Comparison of ENCODE assay signal across 8 cellular contexts in the genomic region with DNA sequence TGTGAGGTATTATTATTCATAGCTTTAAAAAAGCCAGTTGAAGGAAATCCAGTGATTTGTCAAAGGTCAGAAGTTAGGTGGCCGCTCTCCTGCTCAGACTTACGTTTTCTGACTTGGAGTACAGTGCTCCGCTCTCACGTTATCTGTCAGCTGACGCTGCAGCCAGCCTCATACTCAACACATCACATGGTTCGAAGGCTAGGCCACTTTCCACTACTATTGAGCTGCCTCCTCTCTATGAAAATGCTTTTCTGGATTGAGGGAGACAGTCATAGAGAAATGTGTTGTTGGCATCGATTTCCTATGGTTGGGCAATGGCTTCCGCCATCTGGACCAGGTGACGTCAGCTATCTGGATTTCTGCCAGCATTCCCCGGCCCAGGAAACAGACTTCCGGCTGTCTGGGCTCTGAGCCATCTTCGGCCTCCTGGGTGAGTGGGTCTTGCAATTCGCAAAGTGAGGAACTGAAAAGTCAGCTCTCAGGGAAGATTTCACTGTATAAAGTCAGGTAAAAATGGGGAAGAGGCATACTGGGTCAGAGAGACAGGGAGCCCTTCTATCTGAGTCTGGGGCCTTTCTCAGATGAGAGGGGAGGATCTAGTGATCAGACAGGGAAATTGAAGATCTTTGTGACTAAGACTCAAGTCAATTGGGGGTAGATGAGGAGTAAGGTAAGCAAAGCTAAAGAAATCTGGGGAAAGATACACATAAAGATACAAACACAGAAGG. TPM values are rescaled to one million over a fixed set of nuclear protein-coding genes. Genes with fewer than 3 reads are reported as not detected.
DNase-seq lines count a peak whose midpoint lies in the region; ATAC-seq, FAIRE-seq and TF ChIP-seq lines count a peak whose summit lies in the region.

No MANE protein-coding gene starts in this region.

- H3K27me3 ChIP-seq in Peyer's patch (no peaks in the 10 kb centered on the region), GM12878 (replicated peaks in 1 of 2; ENCODE audit: control insufficient read depth in 2 of 2, insufficient read depth in 2 of 2, low read length in 1 of 2) (no peaks in the 10 kb centered on the region)

- 24% methylated on average over 13 of the region's 13 CpGs for WGBS in GM12878 (ENCODE audit: insufficient coverage, insufficient replicate concordance, low lambda C conversion rate, missing lambda C conversion rate)

- no peak; a peak in 1 of 4 replicates for TF ChIP-seq EP300 in GM12878 (IDR thresholded peaks at IDR 0.05; ENCODE audit: borderline replicate concordance in 1 of 2, control insufficient read depth in 1 of 2, low read depth in 2 of 2, low read length in 2 of 2)

- TF ChIP-seq RAD21 in GM12878 (IDR thresholded peaks at IDR 0.05; ENCODE audit: insufficient read depth, low read depth, low read length), result no peak

- H3K9ac ChIP-seq in GM12878 (ENCODE audit: control insufficient read depth, insufficient read depth, low read length), result no peak overlapping the region

- DNase-seq in DMS 273 treated with DMSO at 0.1 percent for 48 hours (lab: John Stamatoyannopoulos, UW) (peak; percentile 75), LHCN-M2 (ENCODE audit: low read depth) (peak; percentile 98), Peyer's patch (peak; percentile 72 to 94 (median 90)), GM12878 (ENCODE audit: low read depth, low spot score) (peak; percentile 66), hippocampal formation (lab: John Stamatoyannopoulos, UW) (peak; percentile 84 to 89), sciatic nerve (ENCODE audit: low spot score) (peak; percentile 99), NCI-H526 (lab: John Stamatoyannopoulos, UW) (no peak)

- RAD21 ChIA-PET in GM12878 (lab: Charles Lee; ENCODE audit: unreplicated experiment), result interaction anchor here (0.9 to 5.3 kb wide), 7 partner anchors 9 to 44 kb away, joined by 3 to 39 read pairs (median 6); no protein-coding TSS in a partner anchor

- H3K9me3 ChIP-seq in Peyer's patch (no peaks in the 10 kb centered on the region), GM12878 (replicated peaks; ENCODE audit: control insufficient read depth, insufficient read depth, low read length) (no peaks in the 10 kb centered on the region)

- no peak for TF ChIP-seq CTCF in Peyer's patch (IDR thresholded peaks at IDR 0.05)
- no peak for TF ChIP-seq CTCF in GM12878 (IDR thresholded peaks at IDR 0.05 in 2 of 3, conservative IDR thresholded peaks at IDR 0.05 in 1 of 3; ENCODE audit: control insufficient read depth in 2 of 3, extremely low read depth in 1 of 3, insufficient read depth in 1 of 3, low read depth in 3 of 3, low read length in 3 of 3)

- SMC1A ChIA-PET in GM12878 (lab: Charles Lee; ENCODE audit: uncharacterized antibody, unreplicated experiment), result interaction anchor here (0.6 to 5.7 kb wide), 15 partner anchors 9 to 139 kb away, joined by 3 to 58 read pairs (median 6); no protein-coding TSS in a partner anchor

- H3K79me2 ChIP-seq in GM12878 (ENCODE audit: control insufficient read depth, insufficient read depth, low read length), result no peaks in the 10 kb centered on the region

- CTCF ChIA-PET in GM12878 (lab: Yijun Ruan, JAX), result interaction anchor here (0.6 to 2.2 kb wide), 9 partner anchors 9 to 50 kb away, joined by 3 to 8 read pairs (median 4); no protein-coding TSS in a partner anchor

- no peaks in the 10 kb centered on the region for H4K20me1 ChIP-seq in GM12878 (ENCODE audit: control insufficient read depth, insufficient read depth)

- ATAC-seq in GM12878 (peak; percentile 75), sciatic nerve (peak; percentile 95), HG03095 (IDR thresholded peaks at IDR 0.05; ENCODE audit: unreplicated experiment) (no peak)

- in situ Hi-C loops in GM12878 (cut with MboI), result no loop called here

- peak overlapping the region; percentile 41 to 85 (median 72) for H3K27ac ChIP-seq in Peyer's patch
- H3K27ac ChIP-seq in GM12878 (ENCODE audit: control insufficient read depth, insufficient read depth), result peak overlapping the region; percentile 44

- peak; percentile 90 for FAIRE-seq in GM12878 (lab: Jason Lieb, UNC)

- peak overlapping the region in 1 of 4 donors; percentile 14 for H3K4me3 ChIP-seq in Peyer's patch
- H3K4me3 ChIP-seq in GM12878, result no peak overlapping the region

- TF ChIP-seq POLR2A in Peyer's patch (IDR thresholded peaks at IDR 0.05), result peak in 1 of 2 donors; percentile 17
- TF ChIP-seq POLR2A in GM12878 (IDR thresholded peaks at IDR 0.05; ENCODE audit: low read depth, low read length), result no peak

- H3K4me1 ChIP-seq in Peyer's patch, result peaks cover 0 to 25% (median 2%) of the 10 kb centered on the region in 4 donors
- peaks cover 15% of the 10 kb centered on the region for H3K4me1 ChIP-seq in GM12878 (ENCODE audit: control insufficient read depth, insufficient read depth, low read length)

- no peak overlapping the region; the same call in 1 of the 2 replicates for H3K4me2 ChIP-seq in GM12878 (ENCODE audit: control insufficient read depth, insufficient read depth)

- POLR2A ChIA-PET in GM12878 (lab: Charles Lee), result interaction anchor here (0.5 to 3.5 kb wide), 10 partner anchors 9 to 54 kb away, joined by 3 to 19 read pairs (median 3); no protein-coding TSS in a partner anchor

- intact Hi-C loops in GM12878 (cut with micrococcal nuclease; ENCODE audit: unreplicated experiment) (no loop called here), sciatic nerve (cut with DNase I) (no loop called here)

- H2AFZ ChIP-seq in GM12878 (ENCODE audit: control insufficient read depth, low read depth, low read length), result peak overlapping the region; percentile 13

- no peaks in the 10 kb centered on the region for H3K36me3 ChIP-seq in Peyer's patch
- no peaks in the 10 kb centered on the region for H3K36me3 ChIP-seq in GM12878 (ENCODE audit: control insufficient read depth in 2 of 2, insufficient read depth in 2 of 2, low read length in 1 of 2)

- no TSS peak for BruUV-seq in GM12878 (replicated peaks; lab: Mats Ljungman, UMichigan)

TF ChIP-seq in GM12878, 131 proteins besides CTCF, POLR2A, EP300 and RAD21 (continues in another document):
- TF ChIP-seq DPF2 (IDR thresholded peaks at IDR 0.05), result peak; percentile 65; the same call in 1 of the 2 replicates
- TF ChIP-seq TCF12 (IDR thresholded peaks at IDR 0.05; ENCODE audit: low read depth, low read length), result 0 out of 2 replicates have a peak, but pooled peaks have one; percentile 51
- TF ChIP-seq CREM (IDR thresholded peaks at IDR 0.05; ENCODE audit: low read depth), result peak; percentile 71
- TF ChIP-seq RAD51 (IDR thresholded peaks at IDR 0.05), result peak; percentile 42; the same call in 1 of the 2 replicates
- TF ChIP-seq HDGF (IDR thresholded peaks at IDR 0.05), result peak; percentile 45; the same call in 1 of the 2 replicates
- peak; percentile 66 for TF ChIP-seq CREB1 (IDR thresholded peaks at IDR 0.05; ENCODE audit: low read depth)

RNA-seq across cellular contexts. Expression of gene IER3, which starts 37.5 kb away (rescaled TPM):
- total RNA-seq in LHCN-M2 (2014; rRNA removed), result 51.0 and 65.9 TPM in 2 replicates
- 103 TPM for polyA plus RNA-seq in LHCN-M2 (2012)
- 10 to 100 TPM in 3 of 4 donors, 1 to 10 TPM in 1; 6.7 to 16.4 (median 13.2) TPM for total RNA-seq in Peyer's patch
- total RNA-seq in GM12878 (2013; cell fraction: nucleolus; rRNA removed), result 22.9 and 23.9 TPM in 2 replicates
- 67.2 and 71.6 TPM in 2 replicates for total RNA-seq in GM12878 (2014; rRNA removed)
- 42.0 and 43.2 TPM in 2 replicates for total RNA-seq in GM12878 (2014; rRNA removed; fragmentation: Illumina TruSeq; extraction: Trizol)
- 65.8 and 80.7 TPM in 2 replicates for total RNA-seq in GM12878 (2021)
- polyA plus RNA-seq in GM12878 (2011; ENCODE audit: low read depth), result 10.6 TPM
- 100 and 104 TPM in 2 replicates for polyA plus RNA-seq in GM12878 (2011; rRNA removed)
- 96.0 and 101 TPM in 2 replicates for polyA plus RNA-seq in GM12878 (2011; cell fraction: cytosol; rRNA removed)
- 183 and 184 TPM in 2 replicates for polyA plus RNA-seq in GM12878 (2011; cell fraction: nucleus; rRNA removed)
- polyA plus RNA-seq in GM12878 (2012), result 21.4 and 31.8 TPM in 2 replicates
- polyA plus RNA-seq in GM12878 (2014; fragmentation: Illumina TruSeq; extraction: Trizol), result 8.3 and 22.5 TPM in 2 replicates
- polyA plus RNA-seq in GM12878 (2014; fragmentation: Nextera tagmentation; extraction: Ambion mirVana), result 1 to 10 TPM; 1.9 to 7.3 TPM
- polyA plus RNA-seq in GM12878 (2014; rRNA removed), result 63.8 and 71.6 TPM in 2 replicates
- polyA plus RNA-seq in GM12878 (2016; fragmentation: Nextera tagmentation; extraction: Ambion mirVana), result 10 to 100 TPM; 16.1 to 19.5 TPM
- 63.6 and 100 TPM in 2 replicates for polyA minus RNA-seq in GM12878 (2011; rRNA and poly(A)+ RNA removed)
- 102 and 106 TPM in 2 replicates for polyA minus RNA-seq in GM12878 (2011; cell fraction: cytosol; rRNA and poly(A)+ RNA removed)
- 70.4 and 103 TPM in 2 replicates for polyA minus RNA-seq in GM12878 (2011; cell fraction: nucleus; rRNA and poly(A)+ RNA removed)
- total RNA-seq in sciatic nerve, result 40.7 TPM

RNA-seq across cellular contexts. Expression of gene FLOT1, which starts 39.4 kb away (rescaled TPM):
- total RNA-seq in LHCN-M2 (2014; rRNA removed) (207 and 208 TPM in 2 replicates), Peyer's patch (100 to 1,000 TPM in 2 of 4 donors, 10 to 100 TPM in 2; 74.1 to 151 (median 100) TPM), GM12878 (2014; rRNA removed) (98.4 and 102 TPM in 2 replicates), GM12878 (2014; rRNA removed; fragmentation: Illumina TruSeq; extraction: Trizol) (71.2 and 73.6 TPM in 2 replicates), GM12878 (2021) (111 and 115 TPM in 2 replicates), sciatic nerve (172 TPM)
- polyA plus RNA-seq in LHCN-M2 (2012), result 262 TPM
- total RNA-seq in GM12878 (2013; cell fraction: nucleolus; rRNA removed), result 83.3 and 102 TPM in 2 replicates
- 57.9 TPM for polyA plus RNA-seq in GM12878 (2011; ENCODE audit: low read depth)
- polyA plus RNA-seq in GM12878 (2011; rRNA removed) (113 and 153 TPM in 2 replicates), GM12878 (2014; fragmentation: Illumina TruSeq; extraction: Trizol) (102 and 112 TPM in 2 replicates), GM12878 (2014; fragmentation: Nextera tagmentation; extraction: Ambion mirVana) (10 to 100 TPM; 12.3 to 16.8 TPM), GM12878 (2014; rRNA removed) (140 and 153 TPM in 2 replicates), GM12878 (2016; fragmentation: Nextera tagmentation; extraction: Ambion mirVana) (100 to 1,000 TPM; 114 to 119 TPM)
- polyA plus RNA-seq in GM12878 (2011; cell fraction: cytosol; rRNA removed), result 161 and 169 TPM in 2 replicates
- polyA plus RNA-seq in GM12878 (2011; cell fraction: nucleus; rRNA removed), result 189 and 204 TPM in 2 replicates
- polyA plus RNA-seq in GM12878 (2012), result 103 and 110 TPM in 2 replicates
- 106 and 129 TPM in 2 replicates for polyA minus RNA-seq in GM12878 (2011; rRNA and poly(A)+ RNA removed)
- polyA minus RNA-seq in GM12878 (2011; cell fraction: cytosol; rRNA and poly(A)+ RNA removed), result 45.0 and 45.6 TPM in 2 replicates
- polyA minus RNA-seq in GM12878 (2011; cell fraction: nucleus; rRNA and poly(A)+ RNA removed), result 64.8 and 96.5 TPM in 2 replicates

Comparison
In these comparisons a context has a peak if more than half of its experiments do, and no peak if none do; other contexts are left out.
1. DNase-seq: peak in DMS 273 treated with DMSO at 0.1 percent for 48 hours (single experiment), LHCN-M2 (single experiment), Peyer's patch (3 of 3), GM12878 (single experiment), hippocampal formation (2 of 2) and sciatic nerve (single experiment); none in NCI-H526 (0 of 2).